In genomic region chr5:159310492-159310891, GRCh38 we compare ENCODE assay signal across 8 cellular contexts. TPM values are rescaled to one million over a fixed set of nuclear protein-coding genes. Genes with fewer than 3 reads are reported as not detected.
DNase-seq lines count a peak whose midpoint lies in the region; ATAC-seq, FAIRE-seq and TF ChIP-seq lines count a peak whose summit lies in the region.

No MANE protein-coding gene starts in this region.

- DNase-seq in CD1c-positive myeloid dendritic cell (ENCODE audit: extremely low spot score) (peak; percentile 13), kidney (peak; percentile 67), uterus (no peak), GM12892 (ENCODE audit: insufficient read length) (no peak)
- DNase-seq in activated naive CD4-positive, alpha-beta T cell treated with anti-CD3 and anti-CD28 coated beads for 36 hours, result peak; percentile 59
- DNase-seq in stimulated activated naive CD8-positive, alpha-beta T cell treated with anti-CD3 and anti-CD28 coated beads, Interleukin-15, amount 100 ng/mL, for 72 hours, result peak in 1 of 2 donors; percentile 16

- H3K4me1 ChIP-seq in HUES6 (ENCODE audit: control insufficient read depth, insufficient read depth, low read length) (peaks cover 12% of the 10 kb centered on the region), kidney (ENCODE audit: control insufficient read depth in 1 of 2, insufficient read depth in 1 of 2, low read depth in 1 of 2, low read length in 2 of 2) (peaks cover 0 to 5% of the 10 kb centered on the region in 2 donors), uterus (no peaks in the 10 kb centered on the region)

- intact Hi-C loops in activated naive CD4-positive, alpha-beta T cell treated with anti-CD3 and anti-CD28 coated beads for 36 hours (cut with micrococcal nuclease), result no loop called here
- intact Hi-C loops in kidney (cut with DNase I) (no loop called here), uterus (cut with DNase I; ENCODE audit: low total_unique reads) (no loop called here)

- peak; percentile 80 for ATAC-seq in stimulated activated naive CD8-positive, alpha-beta T cell treated with anti-CD3 and anti-CD28 coated beads, Interleukin-15, amount 100 ng/mL, for 72 hours
- ATAC-seq in GM18873 (IDR thresholded peaks at IDR 0.05; ENCODE audit: low FRiP score, unreplicated experiment), result no peak

- TF ChIP-seq CTCF in kidney (IDR thresholded peaks at IDR 0.05; ENCODE audit: borderline replicate concordance, extremely low read depth, insufficient read depth) (no peak), uterus (IDR thresholded peaks at IDR 0.05) (no peak)

- H3K9ac ChIP-seq in HUES6 (ENCODE audit: low read length) (no peak overlapping the region), kidney (ENCODE audit: low read length in 2 of 2) (no peak overlapping the region)

- H3K36me3 ChIP-seq in HUES6 (ENCODE audit: control insufficient read depth, insufficient read depth, low read length), result no peaks in the 10 kb centered on the region
- no peaks in the 10 kb centered on the region for H3K36me3 ChIP-seq in kidney (ENCODE audit: control insufficient read depth in 1 of 2, insufficient read depth in 2 of 2, low read length in 2 of 2)
- H3K36me3 ChIP-seq in uterus, result no peaks in the 10 kb centered on the region

- H3K4me3 Mint-ChIP-seq in activated naive CD4-positive, alpha-beta T cell treated with anti-CD3 and anti-CD28 coated beads for 36 hours, result peak overlapping the region; percentile 43
- peak overlapping the region; percentile 48 to 64 for H3K4me3 Mint-ChIP-seq in stimulated activated naive CD8-positive, alpha-beta T cell treated with anti-CD3 and anti-CD28 coated beads, Interleukin-15, amount 100 ng/mL, for 72 hours

- TF ChIP-seq POLR2A in uterus (IDR thresholded peaks at IDR 0.05) (no peak), GM12892 (IDR thresholded peaks at IDR 0.05; ENCODE audit: low read depth, low read length) (no peak)

- no peak overlapping the region for H3K27ac ChIP-seq in HUES6 (ENCODE audit: low read depth, low read length)
- H3K27ac ChIP-seq in kidney (ENCODE audit: low read depth in 2 of 2, low read length in 2 of 2), result no peak overlapping the region
- no peak overlapping the region for H3K27ac ChIP-seq in uterus

- no peaks in the 10 kb centered on the region for H3K36me3 Mint-ChIP-seq in activated naive CD4-positive, alpha-beta T cell treated with anti-CD3 and anti-CD28 coated beads for 36 hours (ENCODE audit: low read depth)

- no peaks in the 10 kb centered on the region for H3K9me3 Mint-ChIP-seq in activated naive CD4-positive, alpha-beta T cell treated with anti-CD3 and anti-CD28 coated beads for 36 hours
- H3K9me3 Mint-ChIP-seq in stimulated activated naive CD8-positive, alpha-beta T cell treated with anti-CD3 and anti-CD28 coated beads, Interleukin-15, amount 100 ng/mL, for 72 hours, result no peaks in the 10 kb centered on the region

- H3K27ac Mint-ChIP-seq in activated naive CD4-positive, alpha-beta T cell treated with anti-CD3 and anti-CD28 coated beads for 36 hours, result no peak overlapping the region
- H3K27ac Mint-ChIP-seq in stimulated activated naive CD8-positive, alpha-beta T cell treated with anti-CD3 and anti-CD28 coated beads, Interleukin-15, amount 100 ng/mL, for 72 hours, result no peak overlapping the region

- peaks cover 12% of the 10 kb centered on the region for H3K4me1 Mint-ChIP-seq in activated naive CD4-positive, alpha-beta T cell treated with anti-CD3 and anti-CD28 coated beads for 36 hours (ENCODE audit: low read depth)
- peaks cover 9% of the 10 kb centered on the region for H3K4me1 Mint-ChIP-seq in stimulated activated naive CD8-positive, alpha-beta T cell treated with anti-CD3 and anti-CD28 coated beads, Interleukin-15, amount 100 ng/mL, for 72 hours

- H3K4me3 ChIP-seq in HUES6 (ENCODE audit: low read depth, low read length), result peak overlapping the region; percentile 53
- peak overlapping the region; percentile 51 to 53 for H3K4me3 ChIP-seq in kidney (ENCODE audit: low read length in 2 of 2)
- H3K4me3 ChIP-seq in uterus, result no peak overlapping the region

- no peak for FAIRE-seq in kidney (lab: Jason Lieb, UNC)
- no peak for FAIRE-seq in GM12892 (lab: Jason Lieb, UNC)

- H3K9me3 ChIP-seq in HUES6 (ENCODE audit: control insufficient read depth, insufficient read depth, low read depth, low read length) (no peaks in the 10 kb centered on the region), kidney (ENCODE audit: control insufficient read depth in 1 of 2, low read length in 2 of 2) (no peaks in the 10 kb centered on the region), uterus (no peaks in the 10 kb centered on the region)

- peaks cover 43% of the 10 kb centered on the region for H3K27me3 ChIP-seq in HUES6 (ENCODE audit: control insufficient read depth, insufficient read depth, low read length)
- peaks cover 0 to 10% of the 10 kb centered on the region in 2 donors for H3K27me3 ChIP-seq in uterus

- CTCF ChIA-PET in activated naive CD4-positive, alpha-beta T cell treated with anti-CD3 and anti-CD28 coated beads for 36 hours (lab: Charles Lee), result interaction anchor here (0.6 to 3.7 kb wide), 3 partner anchors 154 to 775 kb away, joined by 3 to 25 read pairs (median 5); no protein-coding TSS in a partner anchor

- peaks cover 5% of the 10 kb centered on the region for H3K27me3 Mint-ChIP-seq in activated naive CD4-positive, alpha-beta T cell treated with anti-CD3 and anti-CD28 coated beads for 36 hours (ENCODE audit: low read depth)
- H3K27me3 Mint-ChIP-seq in stimulated activated naive CD8-positive, alpha-beta T cell treated with anti-CD3 and anti-CD28 coated beads, Interleukin-15, amount 100 ng/mL, for 72 hours, result peaks cover 55% of the 10 kb centered on the region

RNA-seq across cellular contexts. Expression of gene IL12B, which starts 19.8 kb away (rescaled TPM):
- not detected for total RNA-seq in activated naive CD4-positive, alpha-beta T cell treated with anti-CD3 and anti-CD28 coated beads for 36 hours
- not detected for total RNA-seq in kidney
- not detected for polyA plus RNA-seq in kidney (ENCODE audit: insufficient read depth, low read depth, low replicate concordance)
- total RNA-seq in uterus, result not detected
- 1.3 TPM for polyA plus RNA-seq in GM12892 (2012; ENCODE audit: missing spikeins)

RNA-seq across cellular contexts. Expression of gene UBLCP1, which starts 47.4 kb away (rescaled TPM):
- total RNA-seq in activated naive CD4-positive, alpha-beta T cell treated with anti-CD3 and anti-CD28 coated beads for 36 hours, result 10 to 100 TPM; 22.7 to 23.0 TPM
- total RNA-seq in kidney (25.1 TPM), uterus (10 to 100 TPM in 3 of 4 donors, 1 to 10 TPM in 1; 7.4 to 39.0 (median 21.6) TPM)
- 17.1 TPM for polyA plus RNA-seq in kidney (ENCODE audit: insufficient read depth, low read depth, low replicate concordance)
- 31.0 TPM for polyA plus RNA-seq in GM12892 (2012; ENCODE audit: missing spikeins)

Comparison
In these comparisons a context has a peak if more than half of its experiments do, and no peak if none do; other contexts are left out.
1. DNase-seq: peak in CD1c-positive myeloid dendritic cell (single experiment), activated naive CD4-positive, alpha-beta T cell treated with anti-CD3 and anti-CD28 coated beads for 36 hours (single experiment) and kidney (single experiment); none in uterus (0 of 2) and GM12892 (single experiment).
2. H3K4me3 ChIP-seq: peak in HUES6 (single experiment) and kidney (2 of 2); none in uterus (0 of 2).